1 cellular context compared by ENCODE assay signal in the genomic region with DNA sequence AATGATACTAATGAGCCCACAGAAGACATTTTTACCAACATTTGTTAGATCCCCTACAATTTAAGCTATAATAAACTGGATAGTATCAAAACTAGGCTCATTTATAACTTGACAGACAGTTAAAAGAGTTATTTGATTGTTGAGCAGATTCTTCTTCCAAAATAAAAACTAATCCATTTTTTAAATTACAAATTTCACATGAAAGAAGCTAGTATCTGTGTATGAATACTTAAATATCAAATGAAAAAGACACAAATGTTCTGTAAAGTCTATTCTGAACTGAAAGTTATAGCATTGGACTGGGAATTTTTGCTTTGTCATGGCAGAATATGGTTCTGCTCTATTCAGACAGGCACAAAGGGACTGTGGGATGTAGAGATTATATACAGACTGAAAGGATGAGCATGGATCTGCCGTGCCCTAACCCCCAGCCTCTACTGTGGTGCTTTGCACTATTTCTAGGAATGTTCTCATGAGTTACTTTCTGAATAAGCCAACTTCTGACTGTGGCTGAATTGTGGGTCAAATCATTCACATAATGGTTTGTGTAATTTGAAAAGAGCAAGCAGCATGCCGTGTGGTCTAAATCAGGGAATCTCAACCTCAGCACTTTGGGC.
TF ChIP-seq lines count a peak whose summit lies in the region.

No MANE protein-coding gene starts in this region.

TF ChIP-seq in IMR-90, 13 proteins besides CTCF, POLR2A, EP300 and RAD21 (continued from another document):
- TF ChIP-seq, protein P1, sequence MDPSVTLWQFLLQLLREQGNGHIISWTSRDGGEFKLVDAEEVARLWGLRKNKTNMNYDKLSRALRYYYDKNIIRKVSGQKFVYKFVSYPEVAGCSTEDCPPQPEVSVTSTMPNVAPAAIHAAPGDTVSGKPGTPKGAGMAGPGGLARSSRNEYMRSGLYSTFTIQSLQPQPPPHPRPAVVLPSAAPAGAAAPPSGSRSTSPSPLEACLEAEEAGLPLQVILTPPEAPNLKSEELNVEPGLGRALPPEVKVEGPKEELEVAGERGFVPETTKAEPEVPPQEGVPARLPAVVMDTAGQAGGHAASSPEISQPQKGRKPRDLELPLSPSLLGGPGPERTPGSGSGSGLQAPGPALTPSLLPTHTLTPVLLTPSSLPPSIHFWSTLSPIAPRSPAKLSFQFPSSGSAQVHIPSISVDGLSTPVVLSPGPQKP (IDR thresholded peaks at IDR 0.05; ENCODE audit: borderline replicate concordance, low read depth, low read length), result no peak
- TF ChIP-seq FOS (IDR thresholded peaks at IDR 0.05; ENCODE audit: low read depth, low read length), result no peak
TF ChIP-seq in IMR-90: peak in this region for 1.
